Comparison of ENCODE assay signal across 9 cellular contexts in genomic region chr13:114151565-114152284, GRCh38. TPM values are rescaled to one million over a fixed set of nuclear protein-coding genes. Genes with fewer than 3 reads are reported as not detected.
DNase-seq lines count a peak whose midpoint lies in the region; ATAC-seq and TF ChIP-seq lines count a peak whose summit lies in the region.
"Had no signal": no experiment of that assay in that cellular context is flagged by ENCODE, and none has a peak within 500 bp of the region (broad histone marks: within the 10 kb centered on the region; RNA-seq: fewer than 3 reads in every experiment).

No MANE protein-coding gene starts in this region.

- TF ChIP-seq CTCF in testis (IDR thresholded peaks at IDR 0.05): no peak

- intact Hi-C loops in left cardiac atrium (cut with DNase I) (no loop called here), aorta (cut with DNase I) (no loop called here), testis (cut with DNase I; ENCODE audit: low total_unique reads) (no loop called here)

- 92 to 93% methylated on average over 28 of the region's 28 CpGs for WGBS in aorta, 2 donors
- WGBS in testis, 2 donors: 82 to 90% methylated on average over 28 of the region's 28 CpGs

- no peaks in the 10 kb centered on the region for H3K27me3 ChIP-seq in aorta (ENCODE audit: control insufficient read depth in 1 of 2, insufficient read depth in 2 of 2, low read length in 1 of 2)
- no peaks in the 10 kb centered on the region for H3K27me3 ChIP-seq in testis

- no peak for TF ChIP-seq POLR2A in testis (IDR thresholded peaks at IDR 0.05)

- H3K9me3 ChIP-seq in aorta (ENCODE audit: control insufficient read depth, low read length): no peaks in the 10 kb centered on the region
- no peaks in the 10 kb centered on the region for H3K9me3 ChIP-seq in testis

- no peak overlapping the region for H3K27ac ChIP-seq in aorta (ENCODE audit: low read depth in 1 of 2, low read length in 2 of 2)
- no peak overlapping the region for H3K27ac ChIP-seq in testis

- DNase-seq in activated T-cell treated with anti-CD3 and anti-CD28 coated beads for 1 hour (ENCODE audit: low read depth): peak; percentile 50
- DNase-seq in activated T-cell treated with anti-CD3 and anti-CD28 coated beads for 4 hours: no peak
- peak; percentile 73 for DNase-seq in activated CD4-positive, alpha-beta T cell treated with anti-CD3 and anti-CD28 coated beads for 48 hours
- no peak for DNase-seq in left cardiac atrium
- DNase-seq in aorta: peak; percentile 43 to 70
- DNase-seq in testis: no peak
- DNase-seq in NCI-H526 (lab: John Stamatoyannopoulos, UW): no peak
- DNase-seq: activated B cell treated with CpG ODN at 0.5 μM for 24 hours had no signal

- H3K4me1 ChIP-seq in aorta (ENCODE audit: control insufficient read depth in 1 of 2, insufficient read depth in 2 of 2, low read length in 2 of 2) (no peaks in the 10 kb centered on the region), testis (no peaks in the 10 kb centered on the region)

- H3K4me3 ChIP-seq in aorta (ENCODE audit: low read length in 2 of 2) (no peak overlapping the region), testis (no peak overlapping the region)

- H3K36me3 ChIP-seq in aorta (ENCODE audit: control insufficient read depth in 1 of 2, insufficient read depth in 2 of 2, low read length in 1 of 2): no peaks in the 10 kb centered on the region
- no peaks in the 10 kb centered on the region for H3K36me3 ChIP-seq in testis (ENCODE audit: low read depth, missing control alignments)

- ATAC-seq in left cardiac atrium (peak; percentile 24 to 29), aorta (ENCODE audit: low FRiP score) (no peak), HG03439 (IDR thresholded peaks at IDR 0.05; ENCODE audit: unreplicated experiment) (no peak)

RNA-seq across cellular contexts. Expression of gene RASA3, which starts 19.3 kb away (rescaled TPM):
- total RNA-seq in left cardiac atrium (10 to 100 TPM; 19.9 to 20.1 TPM), aorta (10 to 100 TPM; 34.8 to 42.3 TPM), testis (10 to 100 TPM; 16.4 to 21.6 TPM)
- polyA plus RNA-seq in aorta (10 to 100 TPM in 1 of 2 donors, 1 to 10 TPM in 1; 8.1 to 23.0 TPM), testis (ENCODE audit: insufficient read depth, low read depth, low replicate concordance) (13.2 TPM)

RNA-seq across cellular contexts. Expression of gene CFAP97D2, which starts 27.3 kb away (rescaled TPM):
- not detected for total RNA-seq in left cardiac atrium
- not detected for total RNA-seq in aorta
- polyA plus RNA-seq in aorta: not detected
- 1 to 10 TPM; 1.5 to 2.3 TPM for total RNA-seq in testis
- 2.7 TPM for polyA plus RNA-seq in testis (ENCODE audit: insufficient read depth, low read depth, low replicate concordance)
- total RNA-seq: activated B cell treated with CpG ODN at 0.5 μM for 24 hours had no signal

Comparison
In these comparisons a context has a peak if more than half of its experiments do, and no peak if none do; other contexts are left out.
1. DNase-seq: peak in activated T-cell treated with anti-CD3 and anti-CD28 coated beads for 1 hour (single experiment), activated CD4-positive, alpha-beta T cell treated with anti-CD3 and anti-CD28 coated beads for 48 hours (single experiment) and aorta (2 of 2); none in activated T-cell treated with anti-CD3 and anti-CD28 coated beads for 4 hours (single experiment), left cardiac atrium (single experiment), testis (single experiment) and NCI-H526 (0 of 2).
2. ATAC-seq: peak in left cardiac atrium (2 of 2); none in aorta (single experiment) and HG03439 (single experiment).